Comparison of ENCODE assay signal across 16 cellular contexts in genomic region chr3:161217496-161217895, GRCh38. TPM values are rescaled to one million over a fixed set of nuclear protein-coding genes. Genes with fewer than 3 reads are reported as not detected.
DNase-seq lines count a peak whose midpoint lies in the region; ATAC-seq, FAIRE-seq and TF ChIP-seq lines count a peak whose summit lies in the region.
"Had no signal": no experiment of that assay in that cellular context is flagged by ENCODE, and none has a peak within 500 bp of the region (broad histone marks: within the 10 kb centered on the region; RNA-seq: fewer than 3 reads in every experiment).

No MANE protein-coding gene starts in this region.

- H3K27ac ChIP-seq in heart left ventricle = peak overlapping the region in 3 of 12 donors; percentile 3 to 29 (median 20)
- no peak overlapping the region for H3K27ac ChIP-seq in right atrium auricular region
- no peak overlapping the region for H3K27ac ChIP-seq in endothelial cell of umbilical vein (ENCODE audit: insufficient read depth, low read depth, low read length)
- no peak overlapping the region for H3K27ac ChIP-seq in upper lobe of left lung
- H3K27ac ChIP-seq: pancreas, VCaP had no signal

- POLR2A ChIA-PET in endothelial cell of umbilical vein (lab: Charles Lee) = no interaction called here

- TF ChIP-seq POLR2A in heart left ventricle (IDR thresholded peaks at IDR 0.05) = no peak
- no peak for TF ChIP-seq POLR2A in endothelial cell of umbilical vein (IDR thresholded peaks at IDR 0.05; ENCODE audit: low read depth, low read length)
- no peak for TF ChIP-seq POLR2A in upper lobe of left lung (IDR thresholded peaks at IDR 0.05)

- intact Hi-C loops in heart left ventricle (cut with DNase I) (loop anchor here in 1 of 10 donors (10.0 kb wide), 1 partner anchor 263 kb away; no protein-coding TSS in a partner anchor), endothelial cell of umbilical vein (cut with micrococcal nuclease) (no loop called here)

- H3K9me1 ChIP-seq in endothelial cell of umbilical vein (replicated peaks; ENCODE audit: control insufficient read depth, extremely low read depth, insufficient read depth, low read length) = no peaks in the 10 kb centered on the region

- H2AFZ ChIP-seq in endothelial cell of umbilical vein (ENCODE audit: low read depth, low read length) = no peak overlapping the region

- no peak overlapping the region for H3K9ac ChIP-seq in endothelial cell of umbilical vein (replicated peaks; ENCODE audit: extremely low read depth, insufficient read depth, low read length)

- no TSS peak for BruUV-seq in endothelial cell of umbilical vein (replicated peaks; lab: Mats Ljungman, UMichigan)

- 61 to 83% (median 77%) methylated on average over 5 of the region's 5 CpGs for WGBS in heart left ventricle, 4 donors
- whole genome bisulfite sequencing in upper lobe of left lung, 2 donors = 83 to 92% methylated on average over 3 to 5 of the region's 5 CpGs

- no peak overlapping the region for H3K4me2 ChIP-seq in endothelial cell of umbilical vein (ENCODE audit: insufficient read depth, low read length)

- no peaks in the 10 kb centered on the region for H3K9me3 ChIP-seq in heart left ventricle
- no peaks in the 10 kb centered on the region for H3K9me3 ChIP-seq in right atrium auricular region
- H3K9me3 ChIP-seq in endothelial cell of umbilical vein (replicated peaks; ENCODE audit: control insufficient read depth, insufficient read depth, low read length) = no peaks in the 10 kb centered on the region
- H3K9me3 ChIP-seq in upper lobe of left lung = no peaks in the 10 kb centered on the region
- H3K9me3 ChIP-seq: pancreas had no signal

- peaks cover 0 to 14% (median 8%) of the 10 kb centered on the region in 12 donors for H3K4me1 ChIP-seq in heart left ventricle
- H3K4me1 ChIP-seq in right atrium auricular region = peaks cover 0 to 11% of the 10 kb centered on the region in 2 donors
- H3K4me1 ChIP-seq in endothelial cell of umbilical vein (ENCODE audit: control insufficient read depth, extremely low read depth, insufficient read depth, low read length) = peaks cover 5% of the 10 kb centered on the region
- H3K4me1 ChIP-seq in upper lobe of left lung = peaks cover 2 to 10% (median 8%) of the 10 kb centered on the region in 4 donors

- H4K20me1 ChIP-seq in endothelial cell of umbilical vein (replicated peaks; ENCODE audit: control insufficient read depth, extremely low read depth, insufficient read depth, low read length) = no peaks in the 10 kb centered on the region

- no peak for TF ChIP-seq EP300 in upper lobe of left lung (IDR thresholded peaks at IDR 0.05)

- dilution Hi-C loops in endothelial cell of umbilical vein (cut with MboI; ENCODE audit: extremely low pct_ligation_motif_present, low sequenced_read_pairs) = no loop called here

- H3K36me3 ChIP-seq in heart left ventricle (no peaks in the 10 kb centered on the region), right atrium auricular region (no peaks in the 10 kb centered on the region), endothelial cell of umbilical vein (ENCODE audit: control insufficient read depth in 2 of 2, extremely low read depth in 1 of 2, insufficient read depth in 2 of 2, low read length in 2 of 2) (no peaks in the 10 kb centered on the region), upper lobe of left lung (no peaks in the 10 kb centered on the region)
- H3K36me3 ChIP-seq: pancreas had no signal

- H3K27me3 ChIP-seq in heart left ventricle (no peaks in the 10 kb centered on the region), right atrium auricular region (no peaks in the 10 kb centered on the region), endothelial cell of umbilical vein (ENCODE audit: control insufficient read depth in 2 of 2, insufficient read depth in 2 of 2, low read length in 2 of 2) (no peaks in the 10 kb centered on the region), upper lobe of left lung (no peaks in the 10 kb centered on the region)

- no peak for ATAC-seq in heart left ventricle
- ATAC-seq in GM19328 (IDR thresholded peaks at IDR 0.05; ENCODE audit: unreplicated experiment) = no peak
- ATAC-seq in upper lobe of left lung (ENCODE audit: low FRiP score in 2 of 2) = no peak
- ATAC-seq: pancreas; stimulated activated naive B cell treated with anti-CD40 and anti-IgM and Interleukin-4, amounts not matched to agents 10 μg/mL and 1 μg/mL and 100 μg/mL, for 72 hours had no signal

- DNase-seq in heart left ventricle (peak in 4 of 5 donors; percentile 42 to 49 (median 44)), right atrium auricular region (ENCODE audit: low spot score) (no peak), NCI-H460 (ENCODE audit: extremely low read depth, low read depth) (peak; percentile 7), endothelial cell of umbilical vein (ENCODE audit: low read depth, low spot score) (no peak), stromal cell of bone marrow (ENCODE audit: low read depth) (peak; percentile 41), GM19239 (ENCODE audit: insufficient read length, low spot score) (no peak), upper lobe of left lung (no peak)
- DNase-seq: ACHN; activated gamma-delta T cell; aorta; cortex of kidney; pancreas; RPMI8226; stimulated activated naive B cell treated with anti-CD40 and anti-IgM and Interleukin-4, amounts not matched to agents 10 μg/mL and 1 μg/mL and 100 μg/mL, for 72 hours had no signal

- peaks cover 13% of the 10 kb centered on the region for H3K79me2 ChIP-seq in endothelial cell of umbilical vein (ENCODE audit: control insufficient read depth, insufficient read depth, low read length)

- FAIRE-seq in endothelial cell of umbilical vein (lab: Jason Lieb, UNC) = no peak
- FAIRE-seq in GM19239 (lab: Jason Lieb, UNC) = no peak
- FAIRE-seq: pancreas had no signal

- TF ChIP-seq CTCF in heart left ventricle (IDR thresholded peaks at IDR 0.05) (no peak), right atrium auricular region (IDR thresholded peaks at IDR 0.05) (no peak), endothelial cell of umbilical vein (IDR thresholded peaks at IDR 0.05; ENCODE audit: extremely low read depth in 1 of 2, insufficient read depth in 1 of 2, low read depth in 1 of 2, low read length in 2 of 2) (no peak), upper lobe of left lung (IDR thresholded peaks at IDR 0.05) (no peak)

- no peak overlapping the region for H3K4me3 ChIP-seq in heart left ventricle
- H3K4me3 ChIP-seq in right atrium auricular region = no peak overlapping the region
- no peak overlapping the region for H3K4me3 ChIP-seq in endothelial cell of umbilical vein (replicated peaks in 1 of 3; ENCODE audit: insufficient read depth in 1 of 3, low read depth in 1 of 3, low read length in 3 of 3)
- H3K4me3 ChIP-seq in upper lobe of left lung = no peak overlapping the region
- H3K4me3 ChIP-seq: pancreas had no signal

- CTCF ChIA-PET in endothelial cell of umbilical vein (lab: Charles Lee) = interaction anchor here (1.5 kb wide), 1 partner anchor 261 kb away, joined by 3 read pairs; no protein-coding TSS in a partner anchor

TF ChIP-seq in endothelial cell of umbilical vein, 7 proteins besides CTCF, POLR2A, EP300 and RAD21:
- TF ChIP-seq FOS (IDR thresholded peaks at IDR 0.05; ENCODE audit: borderline replicate concordance, insufficient read depth, low read length) (no peak), JUN (IDR thresholded peaks at IDR 0.05; ENCODE audit: borderline replicate concordance, insufficient read depth, insufficient read length, low read depth) (peak; percentile 3)

RNA-seq across cellular contexts. Expression of gene NMD3, which starts 3.6 kb away (rescaled TPM):
- total RNA-seq in heart left ventricle = 10 to 100 TPM; 28.9 to 74.9 (median 57.6) TPM
- polyA plus RNA-seq in heart left ventricle = 10 to 100 TPM; 20.4 to 48.6 TPM
- 10 to 100 TPM; 33.2 to 40.8 TPM for total RNA-seq in right atrium auricular region
- total RNA-seq in NCI-H460 (2014; rRNA removed; shearing (Covaris generic)) = 51.5 and 64.9 TPM in 2 replicates
- 36.7 and 49.4 TPM in 2 replicates for polyA plus RNA-seq in NCI-H460 (2014; cell fraction: nucleus; rRNA removed)
- 53.8 and 57.9 TPM in 2 replicates for total RNA-seq in endothelial cell of umbilical vein
- 9.7 and 14.2 TPM in 2 replicates for polyA plus RNA-seq in endothelial cell of umbilical vein
- polyA plus RNA-seq in endothelial cell of umbilical vein (2011; cell fraction: cytosol; rRNA removed) = 19.7 and 22.1 TPM in 2 replicates
- 31.4 and 32.9 TPM in 2 replicates for polyA plus RNA-seq in endothelial cell of umbilical vein (2011; cell fraction: nucleus; rRNA removed)
- polyA plus RNA-seq in endothelial cell of umbilical vein (2012) = 40.0 and 49.6 TPM in 2 replicates
- 54.0 and 65.7 TPM in 2 replicates for polyA minus RNA-seq in endothelial cell of umbilical vein
- 29.6 TPM for polyA minus RNA-seq in endothelial cell of umbilical vein (2011; cell fraction: cytosol; rRNA and poly(A)+ RNA removed)
- polyA minus RNA-seq in endothelial cell of umbilical vein (2011; cell fraction: nucleus; rRNA and poly(A)+ RNA removed) = 50.5 and 70.8 TPM in 2 replicates
- 10 to 100 TPM; 16.2 to 46.1 (median 39.6) TPM for total RNA-seq in upper lobe of left lung

Comparison
In these comparisons a context has a peak if more than half of its experiments do, and no peak if none do; other contexts are left out.
1. DNase-seq: peak in heart left ventricle (4 of 5), NCI-H460 (single experiment) and stromal cell of bone marrow (single experiment); none in right atrium auricular region (single experiment), endothelial cell of umbilical vein (single experiment), GM19239 (single experiment) and upper lobe of left lung (0 of 2).